1 cellular context compared by ENCODE assay signal in the genomic region with DNA sequence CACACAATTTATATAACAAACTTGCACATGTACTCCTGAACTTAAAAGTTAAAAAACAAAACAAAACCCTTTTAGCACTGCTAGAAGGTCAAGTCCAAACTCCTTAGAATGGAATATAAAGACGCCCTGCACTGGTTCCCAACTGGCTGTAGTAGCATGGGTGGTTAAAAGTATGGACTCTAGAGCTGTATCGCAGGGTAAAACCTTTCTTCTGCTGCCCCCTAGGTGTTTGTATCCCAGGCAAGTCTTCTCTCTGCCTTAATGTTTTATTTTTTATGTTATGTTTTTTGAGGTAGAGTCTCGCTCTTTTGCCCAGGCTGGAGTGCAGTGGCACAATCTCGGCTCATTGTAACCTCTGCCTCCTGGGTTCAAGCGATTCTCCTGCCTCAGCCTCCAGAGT.
TF ChIP-seq lines count a peak whose summit lies in the region.

No MANE protein-coding gene starts in this region.

TF ChIP-seq in IMR-90, 13 proteins besides CTCF, POLR2A, EP300 and RAD21:
- TF ChIP-seq, protein P1, sequence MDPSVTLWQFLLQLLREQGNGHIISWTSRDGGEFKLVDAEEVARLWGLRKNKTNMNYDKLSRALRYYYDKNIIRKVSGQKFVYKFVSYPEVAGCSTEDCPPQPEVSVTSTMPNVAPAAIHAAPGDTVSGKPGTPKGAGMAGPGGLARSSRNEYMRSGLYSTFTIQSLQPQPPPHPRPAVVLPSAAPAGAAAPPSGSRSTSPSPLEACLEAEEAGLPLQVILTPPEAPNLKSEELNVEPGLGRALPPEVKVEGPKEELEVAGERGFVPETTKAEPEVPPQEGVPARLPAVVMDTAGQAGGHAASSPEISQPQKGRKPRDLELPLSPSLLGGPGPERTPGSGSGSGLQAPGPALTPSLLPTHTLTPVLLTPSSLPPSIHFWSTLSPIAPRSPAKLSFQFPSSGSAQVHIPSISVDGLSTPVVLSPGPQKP (IDR thresholded peaks at IDR 0.05; ENCODE audit: borderline replicate concordance, low read depth, low read length): no peak
- TF ChIP-seq SMC3 (IDR thresholded peaks at IDR 0.05; ENCODE audit: low read depth, low read length): no peak
- TF ChIP-seq, protein P2, sequence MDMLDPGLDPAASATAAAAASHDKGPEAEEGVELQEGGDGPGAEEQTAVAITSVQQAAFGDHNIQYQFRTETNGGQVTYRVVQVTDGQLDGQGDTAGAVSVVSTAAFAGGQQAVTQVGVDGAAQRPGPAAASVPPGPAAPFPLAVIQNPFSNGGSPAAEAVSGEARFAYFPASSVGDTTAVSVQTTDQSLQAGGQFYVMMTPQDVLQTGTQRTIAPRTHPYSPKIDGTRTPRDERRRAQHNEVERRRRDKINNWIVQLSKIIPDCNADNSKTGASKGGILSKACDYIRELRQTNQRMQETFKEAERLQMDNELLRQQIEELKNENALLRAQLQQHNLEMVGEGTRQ (IDR thresholded peaks at IDR 0.05; ENCODE audit: low read depth, low read length): no peak
- TF ChIP-seq RCOR1 (IDR thresholded peaks at IDR 0.05; ENCODE audit: insufficient replicate concordance, low read length): no peak
- no peak for TF ChIP-seq BHLHE40 (IDR thresholded peaks at IDR 0.05; ENCODE audit: low read depth, low read length)
- no peak for TF ChIP-seq MAFK (IDR thresholded peaks at IDR 0.05; ENCODE audit: low read depth, low read length)
- no peak for TF ChIP-seq CHD1 (IDR thresholded peaks at IDR 0.05; ENCODE audit: low read depth, low read length)
- no peak for TF ChIP-seq NFE2L2 (IDR thresholded peaks at IDR 0.05; ENCODE audit: low read depth, low read length)
- no peak for TF ChIP-seq MXI1 (IDR thresholded peaks at IDR 0.05; ENCODE audit: borderline replicate concordance, low read depth, low read length)
- TF ChIP-seq FOS (IDR thresholded peaks at IDR 0.05; ENCODE audit: low read depth, low read length): no peak
- no peak for TF ChIP-seq MAZ (IDR thresholded peaks at IDR 0.05; ENCODE audit: borderline replicate concordance, low read depth, low read length)
TF ChIP-seq in IMR-90: peak in this region for 0.
